Comparison of ENCODE assay signal across 8 cellular contexts in genomic region chr2:174395284-174395968, GRCh38. TPM values are rescaled to one million over a fixed set of nuclear protein-coding genes. Genes with fewer than 3 reads are reported as not detected.
DNase-seq lines count a peak whose midpoint lies in the region; ATAC-seq and TF ChIP-seq lines count a peak whose summit lies in the region.

TSS of gene SCRN3 (plus strand) at chr2:174395730. CDS start at chr2:174398284, 2,554 bp downstream.

- no peak for TF ChIP-seq RAD21 in IMR-90 (IDR thresholded peaks at IDR 0.05; ENCODE audit: low read length)

- POLR2A ChIA-PET in IMR-90 (lab: Charles Lee; ENCODE audit: unreplicated experiment) (no interaction called here), PC-9 (lab: Charles Lee; ENCODE audit: unreplicated experiment) (interaction anchor here (0.6 to 0.9 kb wide), 5 partner anchors 26 to 936 kb away, joined by 3 to 8 read pairs (median 5); no protein-coding TSS in a partner anchor)

- TF ChIP-seq POLR2A in IMR-90 (IDR thresholded peaks at IDR 0.05; ENCODE audit: low read depth, low read length) = peak; percentile 65

- peak within 1 kb of the TSS; percentile 89 for H3K56ac ChIP-seq in IMR-90 (ENCODE audit: extremely low read depth, insufficient read depth, low read length)

- peak within 1 kb of the TSS; percentile 94 for H3K23ac ChIP-seq in IMR-90 (ENCODE audit: low read depth, low read length)

- H3K9me2 ChIP-seq in PC-9 (ENCODE audit: insufficient read depth) = no peaks in the 10 kb centered on the region

- peak within 1 kb of the TSS; percentile 91 for H4K91ac ChIP-seq in IMR-90 (ENCODE audit: insufficient read depth, low read depth, low read length)

- H3K18ac ChIP-seq in IMR-90 (ENCODE audit: low read depth, low read length) = peak within 1 kb of the TSS; percentile 94

- no peaks in the 10 kb centered on the region for H3K9me3 ChIP-seq in IMR-90 (ENCODE audit: control insufficient read depth, insufficient read depth, low read length)
- no peaks in the 10 kb centered on the region for H3K9me3 ChIP-seq in PC-9 (ENCODE audit: insufficient read depth, low read depth)
- H3K9me3 ChIP-seq in muscle layer of colon (ENCODE audit: low read length) = no peaks in the 10 kb centered on the region

- peaks cover 2% of the 10 kb centered on the region; the same call in 1 of the 2 replicates for H3K4me1 ChIP-seq in IMR-90 (ENCODE audit: control insufficient read depth, insufficient read depth, low read length)
- H3K4me1 ChIP-seq in PC-9 (replicated peaks; ENCODE audit: insufficient read depth) = peaks cover 27% of the 10 kb centered on the region
- H3K4me1 ChIP-seq in muscle layer of colon (ENCODE audit: insufficient read depth, low read length) = peaks cover 30% of the 10 kb centered on the region

- peak within 1 kb of the TSS; percentile 96 for H3K4ac ChIP-seq in IMR-90 (ENCODE audit: low read depth, low read length)

- H3K14ac ChIP-seq in IMR-90 (replicated peaks; ENCODE audit: low read depth, low read length) = peak within 1 kb of the TSS; percentile 96

- peak within 1 kb of the TSS; percentile 97 for H3K4me2 ChIP-seq in IMR-90 (ENCODE audit: low read depth, low read length)
- peak within 1 kb of the TSS; percentile 95 for H3K4me2 ChIP-seq in PC-9

- H3K79me1 ChIP-seq in IMR-90 (ENCODE audit: low read depth in 1 of 2, low read length in 2 of 2) = peaks cover 8 to 32% of the 10 kb centered on the region in 2 experiments

- peak within 1 kb of the TSS; percentile 98 for H4K5ac ChIP-seq in IMR-90 (ENCODE audit: low read depth, low read length)

- no peaks in the 10 kb centered on the region for H3K27me3 Mint-ChIP-seq in activated T-cell treated with anti-CD3 and anti-CD28 coated beads, Interleukin-2, amount 50 U/mL, for 4 hours (ENCODE audit: low read depth)

- dilution Hi-C loops in IMR-90 (cut with HindIII; ENCODE audit: low sequenced_read_pairs, unreplicated experiment) = no loop called here

- H3K9ac ChIP-seq in IMR-90 (ENCODE audit: low read depth, low read length) = peak within 1 kb of the TSS; percentile 99
- H3K9ac ChIP-seq in muscle layer of colon (ENCODE audit: low read length) = peak within 1 kb of the TSS; percentile 80

- no peaks in the 10 kb centered on the region for H3K9me1 ChIP-seq in IMR-90 (ENCODE audit: insufficient read depth, low read length)

- H3K27ac ChIP-seq in IMR-90 (ENCODE audit: insufficient read depth, low read length) = peak within 1 kb of the TSS; percentile 78
- H3K27ac ChIP-seq in PC-9 = peak within 1 kb of the TSS; percentile 40
- H3K27ac ChIP-seq in muscle layer of colon (ENCODE audit: low read depth, low read length) = peak within 1 kb of the TSS; percentile 84

- H3K4me1 Mint-ChIP-seq in activated T-cell treated with anti-CD3 and anti-CD28 coated beads, Interleukin-2, amount 50 U/mL, for 4 hours (ENCODE audit: low read depth) = peaks cover 38% of the 10 kb centered on the region

- peaks cover 29% of the 10 kb centered on the region for H3F3A ChIP-seq in PC-9 (ENCODE audit: insufficient read depth, low read depth)

- peaks cover 16% of the 10 kb centered on the region for H3K36me3 Mint-ChIP-seq in activated T-cell treated with anti-CD3 and anti-CD28 coated beads, Interleukin-2, amount 50 U/mL, for 4 hours (ENCODE audit: insufficient read depth)

- H2BK15ac ChIP-seq in IMR-90 (ENCODE audit: low read depth, low read length) = no peak within 1 kb of the TSS; the same call in 2 of the 3 replicates

- ATAC-seq in GM21528 (IDR thresholded peaks at IDR 0.05; ENCODE audit: low FRiP score, unreplicated experiment) = peak; percentile 97
- ATAC-seq in IMR-90 (ENCODE audit: low read depth) = peak; percentile 88
- peak; percentile 95 for ATAC-seq in activated T-cell treated with anti-CD3 and anti-CD28 coated beads, Interleukin-2, amount 50 U/mL, for 4 hours
- ATAC-seq in esophagus mucosa = peak; percentile 89

- no peaks in the 10 kb centered on the region for H3K9me3 Mint-ChIP-seq in activated T-cell treated with anti-CD3 and anti-CD28 coated beads, Interleukin-2, amount 50 U/mL, for 4 hours

- peak within 1 kb of the TSS; percentile 89 for H2AK9ac ChIP-seq in IMR-90 (replicated peaks; ENCODE audit: low read depth, low read length, poor library complexity)

- H3K27me3 ChIP-seq in IMR-90 (ENCODE audit: control insufficient read depth, insufficient read depth, low read length) (no peaks in the 10 kb centered on the region), PC-9 (ENCODE audit: insufficient read depth, low read depth) (no peaks in the 10 kb centered on the region), muscle layer of colon (ENCODE audit: control insufficient read depth in 1 of 2, insufficient read depth in 2 of 2, low read length in 2 of 2) (no peaks in the 10 kb centered on the region)

- intact Hi-C loops in IMR-90 (cut with micrococcal nuclease) (no loop called here), PC-9 (cut with micrococcal nuclease; ENCODE audit: unreplicated experiment) (loop anchor here (1.0 to 5.0 kb wide), 2 partner anchors 47 to 152 kb away; no protein-coding TSS in a partner anchor)

- CTCF ChIA-PET in IMR-90 (lab: Yijun Ruan, JAX) = interaction anchor here (0.6 to 1.1 kb wide), 2 partner anchors 9 to 14 kb away, joined by 3 to 5 read pairs; no protein-coding TSS in a partner anchor
- CTCF ChIA-PET in PC-9 (lab: Charles Lee) = interaction anchor here (0.6 to 2.8 kb wide), 4 partner anchors 67 to 1650 kb away, joined by 3 to 15 read pairs (median 5); no protein-coding TSS in a partner anchor

- peaks cover 51% of the 10 kb centered on the region for H3K79me2 ChIP-seq in PC-9 (ENCODE audit: low read depth)

- peak within 1 kb of the TSS; percentile 79 for H2BK120ac ChIP-seq in IMR-90 (ENCODE audit: low read depth, low read length)

- peak within 1 kb of the TSS; percentile 29; the same call in 1 of the 2 replicates for H2AK5ac ChIP-seq in IMR-90 (ENCODE audit: low read depth, low read length)

- BruUV-seq in IMR-90 (replicated peaks; lab: Mats Ljungman, UMichigan) (TSS peak; percentile 71), PC-9 (replicated peaks; lab: Mats Ljungman, UMichigan) (TSS peak; percentile 32)

- H3K4me3 ChIP-seq in IMR-90 (ENCODE audit: insufficient read depth, low read depth, low read length) (peak within 1 kb of the TSS; percentile 93), PC-9 (peak within 1 kb of the TSS; percentile 81), muscle layer of colon (ENCODE audit: low read depth in 1 of 2, low read length in 2 of 2) (peak within 1 kb of the TSS; percentile 78 to 83)

- H2AFZ ChIP-seq in IMR-90 (replicated peaks; ENCODE audit: low read length, poor library complexity) (peak within 1 kb of the TSS; percentile 97), PC-9 (peak within 1 kb of the TSS; percentile 93)

- TF ChIP-seq CTCF in IMR-90 (conservative IDR thresholded peaks at IDR 0.05; ENCODE audit: low read depth, low read length) = no peak
- TF ChIP-seq CTCF in PC-9 (conservative IDR thresholded peaks at IDR 0.05) = no peak

- DNase-seq in DMS153 (lab: John Stamatoyannopoulos, UW) (peak; percentile 71), IMR-90 (peak; percentile 79), PC-9 (peak; percentile 88 to 91)
- peak; percentile 61 for DNase-seq in activated T-cell treated with anti-CD3 and anti-CD28 coated beads, Interleukin-2, amount 50 U/mL, for 4 hours
- peak; percentile 45 for DNase-seq in stimulated activated CD8-positive, alpha-beta memory T cell treated with anti-CD3 and anti-CD28 coated beads, Interleukin-7, amount 100 ng/mL, for 24 hours (ENCODE audit: low read depth)

- peak within 1 kb of the TSS; percentile 93 for H3K4me3 Mint-ChIP-seq in activated T-cell treated with anti-CD3 and anti-CD28 coated beads, Interleukin-2, amount 50 U/mL, for 4 hours

- in situ Hi-C loops in IMR-90 (cut with MboI; ENCODE audit: low sequenced_read_pairs) = no loop called here

- peaks cover under 1% of the 10 kb centered on the region for H3K36me3 ChIP-seq in IMR-90 (ENCODE audit: control insufficient read depth, insufficient read depth, low read length)
- 0 out of 2 replicates have a peak, but pooled peaks cover 11% of the 10 kb centered on the region for H3K36me3 ChIP-seq in PC-9 (ENCODE audit: low read depth)
- peaks cover 8% of the 10 kb centered on the region for H3K36me3 ChIP-seq in muscle layer of colon (ENCODE audit: insufficient read depth, low read length)

- peak within 1 kb of the TSS; percentile 31 to 96 for H4K8ac ChIP-seq in IMR-90 (ENCODE audit: low read depth in 2 of 2, low read length in 2 of 2)

- 0% methylated on average over 6 of the region's 35 CpGs; no CpG with 5 or more reads in 1 of the 2 experiments for WGBS in IMR-90 (ENCODE audit: extremely low coverage in 2 of 2, insufficient read length in 1 of 2), 2 experiments

- H4K20me1 ChIP-seq in IMR-90 (ENCODE audit: insufficient read depth, low read length) = no peaks in the 10 kb centered on the region
- H4K20me1 ChIP-seq in PC-9 (ENCODE audit: insufficient read depth) = peaks cover 13% of the 10 kb centered on the region; the same call in 1 of the 2 replicates

- peak within 1 kb of the TSS; percentile 95 for H2BK5ac ChIP-seq in IMR-90 (ENCODE audit: low read depth, low read length, poor library complexity, severe bottlenecking)

- no peak within 1 kb of the TSS for H2BK20ac ChIP-seq in IMR-90 (ENCODE audit: low read depth, low read length)

TF ChIP-seq in IMR-90, 13 proteins besides CTCF, POLR2A, EP300 and RAD21 (continues in another document):
- TF ChIP-seq FOS (IDR thresholded peaks at IDR 0.05; ENCODE audit: low read depth, low read length) = no peak
- peak; percentile 71; the same call in 1 of the 2 replicates for TF ChIP-seq MAZ (IDR thresholded peaks at IDR 0.05; ENCODE audit: borderline replicate concordance, low read depth, low read length)
- no peak for TF ChIP-seq USF2 (IDR thresholded peaks at IDR 0.05; ENCODE audit: low read depth, low read length)
- TF ChIP-seq RCOR1 (IDR thresholded peaks at IDR 0.05; ENCODE audit: insufficient replicate concordance, low read length) = peak; percentile 70
- no peak for TF ChIP-seq RFX5 (IDR thresholded peaks at IDR 0.05; ENCODE audit: low read depth, low read length)
- TF ChIP-seq CEBPB (IDR thresholded peaks at IDR 0.05; ENCODE audit: low read depth, low read length) = no peak

RNA-seq across cellular contexts. Expression of gene SCRN3, which starts in this region (rescaled TPM):
- total RNA-seq in IMR-90 (2012; rRNA removed) (9.9 and 18.6 TPM in 2 replicates), PC-9 (2021) (26.9 and 28.7 TPM in 2 replicates), esophagus mucosa (25.3 TPM)
- polyA plus RNA-seq in IMR-90 (2012; rRNA removed) = 8.0 and 11.4 TPM in 2 replicates
- 4.2 and 6.1 TPM in 2 replicates for polyA plus RNA-seq in IMR-90 (2012; cell fraction: cytosol; rRNA removed)
- polyA plus RNA-seq in IMR-90 (2012; cell fraction: nucleus; rRNA removed; ENCODE audit: low replicate concordance) = 7.5 and 9.6 TPM in 2 replicates
- total RNA-seq in activated T-cell treated with anti-CD3 and anti-CD28 coated beads, Interleukin-2, amount 50 U/mL, for 4 hours = 10 to 100 TPM; 11.7 to 14.4 (median 14.2) TPM

Comparison
In these comparisons a context has a peak if more than half of its experiments do, and no peak if none do; other contexts are left out.
1. Peak in every context shown above with its lines: DNase-seq, ATAC-seq, H3K4me3 ChIP-seq and H3K27ac ChIP-seq.